11 cellular contexts compared by ENCODE assay signal in the genomic region with DNA sequence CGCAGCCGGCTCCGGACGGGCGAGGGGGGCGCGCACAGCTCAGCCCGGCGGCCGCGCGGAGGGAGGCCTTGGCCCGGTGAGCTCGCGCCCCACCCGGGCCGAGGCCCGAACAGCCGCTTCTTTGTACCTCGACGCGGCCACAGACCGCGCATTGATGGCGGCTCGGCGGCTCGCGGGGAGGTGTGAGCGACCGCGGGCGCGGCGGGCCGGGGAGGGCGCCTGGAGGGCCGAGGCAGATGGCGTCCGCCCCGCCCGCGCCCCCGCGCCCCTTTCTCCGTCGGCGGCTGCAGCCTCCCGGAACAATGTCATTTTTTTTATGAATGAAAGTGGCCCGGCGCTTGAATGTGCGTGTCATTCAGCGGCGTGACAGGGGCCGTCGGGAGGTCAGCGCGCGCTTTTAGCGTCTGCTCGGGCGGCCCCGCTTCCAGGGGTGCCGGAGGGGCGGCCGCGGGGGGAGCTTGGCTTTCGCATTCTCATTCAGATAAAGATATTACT. TPM values are rescaled to one million over a fixed set of nuclear protein-coding genes. Genes with fewer than 3 reads are reported as not detected.
DNase-seq lines count a peak whose midpoint lies in the region; ATAC-seq and FAIRE-seq lines count a peak whose summit lies in the region.
"Had no signal": no experiment of that assay in that cellular context is flagged by ENCODE, and none has a peak within 500 bp of the region (broad histone marks: within the 10 kb centered on the region; RNA-seq: fewer than 3 reads in every experiment).

No MANE protein-coding gene starts in this region.

- DNase-seq in D341Med (ENCODE audit: low spot score) (peak; percentile 75), OCI-M1 (lab: John Stamatoyannopoulos, UW) (peak; percentile 13), trophoblast cell (no peak), iPS-NIHi7 (ENCODE audit: extremely low spot score) (no peak), EL (no peak), HTR-8/SVneo (ENCODE audit: insufficient read length, low spot score) (no peak)
- DNase-seq: activated CD8-positive, alpha-beta memory T cell treated with anti-CD3 and anti-CD28 coated beads, Interleukin-2, amount 10 ng/mL, durations not matched to agents 7 days and 5 days; NCI-H748 treated with DMSO at 0.1 percent for 48 hours had no signal

- H3K27ac ChIP-seq in esophagus (ENCODE audit: low read depth in 2 of 2, low read length in 1 of 2), result peak overlapping the region; percentile 41 to 80
- no peak overlapping the region for H3K27ac ChIP-seq in trophoblast cell (ENCODE audit: low read depth, low read length)

- peaks cover 2% of the 10 kb centered on the region for H3K79me2 ChIP-seq in trophoblast cell (ENCODE audit: control insufficient read depth, insufficient read depth, low read length, poor library complexity)

- no peaks in the 10 kb centered on the region for H3K9me3 ChIP-seq in esophagus (ENCODE audit: control insufficient read depth in 2 of 2, insufficient read depth in 1 of 2, low read depth in 1 of 2, low read length in 1 of 2)
- H3K9me3 ChIP-seq in trophoblast cell (ENCODE audit: insufficient read depth, low read depth, low read length), result no peaks in the 10 kb centered on the region

- H3K9ac ChIP-seq in trophoblast cell (ENCODE audit: low read length), result no peak overlapping the region

- no peak overlapping the region for H2AK5ac ChIP-seq in trophoblast cell (ENCODE audit: low read length)

- H3K4me1 ChIP-seq in esophagus (ENCODE audit: control insufficient read depth in 2 of 2, insufficient read depth in 2 of 2, low read length in 1 of 2) (peaks cover 7 to 24% of the 10 kb centered on the region in 2 donors), trophoblast cell (ENCODE audit: control insufficient read depth in 1 of 2, insufficient read depth in 2 of 2, low read length in 2 of 2) (peaks cover 10 to 20% of the 10 kb centered on the region in 2 experiments)

- peak overlapping the region; percentile 76 to 87 for H3K4me3 ChIP-seq in esophagus (ENCODE audit: low read depth in 1 of 2, low read length in 2 of 2)
- H3K4me3 ChIP-seq in trophoblast cell (ENCODE audit: low read depth, low read length), result peak overlapping the region; percentile 83

- 0 to 1% methylated on average over 42 to 68 of the region's 68 CpGs for whole genome bisulfite sequencing in esophagus, 2 donors
- no CpG with 5 or more reads among the region's 68 CpGs for WGBS in trophoblast cell (ENCODE audit: extremely low coverage, insufficient coverage, insufficient read length)

- peak overlapping the region; percentile 11 for H3K18ac ChIP-seq in trophoblast cell (ENCODE audit: low read length)

- no peak overlapping the region for H3K4ac ChIP-seq in trophoblast cell (ENCODE audit: low read depth, low read length)

- no peak for ATAC-seq in GM19397 (IDR thresholded peaks at IDR 0.05; ENCODE audit: unreplicated experiment)
- ATAC-seq: activated CD8-positive, alpha-beta memory T cell treated with anti-CD3 and anti-CD28 coated beads, Interleukin-2, amount 10 ng/mL, durations not matched to agents 7 days and 5 days had no signal

- H3K79me1 ChIP-seq in trophoblast cell (ENCODE audit: low read length), result peaks cover 8% of the 10 kb centered on the region

- H3K36me3 ChIP-seq in esophagus (ENCODE audit: control insufficient read depth in 2 of 2, insufficient read depth in 2 of 2, low read length in 1 of 2) (peaks cover 0 to 26% of the 10 kb centered on the region in 2 donors), trophoblast cell (ENCODE audit: control insufficient read depth in 1 of 2, insufficient read depth in 2 of 2, low read length in 2 of 2) (peaks cover 2 to 3% of the 10 kb centered on the region in 2 experiments)

- peaks cover 0 to 2% of the 10 kb centered on the region in 2 donors for H3K27me3 ChIP-seq in esophagus (ENCODE audit: control insufficient read depth in 1 of 2, insufficient read depth in 2 of 2, low read length in 2 of 2)
- peaks cover 24% of the 10 kb centered on the region for H3K27me3 ChIP-seq in trophoblast cell (ENCODE audit: insufficient read depth, low read length)

- H3K4me2 ChIP-seq in trophoblast cell (ENCODE audit: low read length), result peak overlapping the region; percentile 87

- H2AFZ ChIP-seq in trophoblast cell (ENCODE audit: insufficient read depth, low read length, poor library complexity), result no peak overlapping the region

- H2BK5ac ChIP-seq in trophoblast cell (ENCODE audit: low read depth, low read length, poor library complexity), result no peak overlapping the region

- no peak overlapping the region for H3K23ac ChIP-seq in trophoblast cell (ENCODE audit: low read length)

- no peak overlapping the region for H4K12ac ChIP-seq in trophoblast cell (ENCODE audit: low read depth, low read length)

- H3K14ac ChIP-seq in trophoblast cell (ENCODE audit: low read length), result no peak overlapping the region

- no peak for FAIRE-seq in HTR-8/SVneo (lab: Jason Lieb, UNC)
- FAIRE-seq: endometrium had no signal

- no peak overlapping the region for H4K8ac ChIP-seq in trophoblast cell (ENCODE audit: low read depth, low read length)

- no peak overlapping the region for H2BK120ac ChIP-seq in trophoblast cell (ENCODE audit: insufficient read depth, low read length, poor library complexity)

- H2BK12ac ChIP-seq in trophoblast cell (ENCODE audit: low read length), result no peak overlapping the region

- H4K91ac ChIP-seq in trophoblast cell (ENCODE audit: low read depth, low read length), result no peak overlapping the region

RNA-seq across cellular contexts. Expression of gene FGFR3, which starts 1.8 kb away (rescaled TPM):
- 100 to 1,000 TPM in 1 of 2 donors, 10 to 100 TPM in 1; 97.6 to 121 TPM for polyA plus RNA-seq in esophagus
- 9.7 and 9.8 TPM in 2 replicates for polyA plus RNA-seq in trophoblast cell (2013)

Comparison
In these comparisons a context has a peak if more than half of its experiments do, and no peak if none do; other contexts are left out.
1. DNase-seq: peak in D341Med (single experiment) and OCI-M1 (single experiment); none in trophoblast cell (0 of 2), iPS-NIHi7 (single experiment), EL (single experiment) and HTR-8/SVneo (single experiment).